Comparison of ENCODE assay signal across 9 cellular contexts in the genomic region with DNA sequence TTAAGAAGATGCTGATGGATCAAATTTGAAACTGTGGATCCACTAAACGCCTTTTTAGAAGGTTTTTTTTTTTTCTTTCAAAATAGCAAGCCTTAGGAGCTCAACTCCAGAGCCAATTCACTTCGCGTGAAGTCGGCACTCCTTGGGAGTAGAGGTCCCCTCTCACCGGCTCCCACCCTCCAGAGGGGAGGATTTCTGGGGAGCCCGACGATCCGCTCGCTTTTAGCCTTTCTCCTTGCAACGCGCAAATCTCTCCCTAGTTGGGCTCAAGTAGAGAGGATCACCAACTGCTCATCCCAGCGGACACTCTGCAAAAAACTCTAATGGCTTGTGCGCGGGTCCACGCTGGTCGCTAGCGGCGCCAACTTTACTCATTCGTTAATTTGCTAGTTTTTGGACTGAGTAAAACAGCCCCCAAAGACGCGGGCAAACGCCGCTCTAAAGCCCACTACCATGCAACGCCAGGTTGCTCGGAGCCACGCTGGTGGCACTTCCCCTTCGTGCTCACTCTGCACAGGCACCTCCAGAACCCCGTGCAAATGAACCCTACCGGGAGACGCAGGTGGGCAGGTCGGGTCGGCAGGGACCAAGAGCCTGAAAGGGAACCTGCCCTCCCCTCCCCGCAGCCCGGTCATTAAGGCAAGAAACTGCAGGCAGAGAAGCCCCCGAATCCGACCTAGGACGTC. TPM values are rescaled to one million over a fixed set of nuclear protein-coding genes. Genes with fewer than 3 reads are reported as not detected.
DNase-seq lines count a peak whose midpoint lies in the region; ATAC-seq, FAIRE-seq and TF ChIP-seq lines count a peak whose summit lies in the region.
"Had no signal": no experiment of that assay in that cellular context is flagged by ENCODE, and none has a peak within 500 bp of the region (broad histone marks: within the 10 kb centered on the region; RNA-seq: fewer than 3 reads in every experiment).

No MANE protein-coding gene starts in this region.

- H3K9ac ChIP-seq in astrocyte (ENCODE audit: low read length), result no peak overlapping the region

- H3K27ac ChIP-seq in astrocyte (ENCODE audit: low read depth, low read length) (no peak overlapping the region), lower lobe of right lung (no peak overlapping the region), thoracic aorta (no peak overlapping the region)

- H3K9me3 ChIP-seq in astrocyte (ENCODE audit: insufficient read depth, low read depth, low read length) (no peaks in the 10 kb centered on the region), lower lobe of right lung (no peaks in the 10 kb centered on the region), thoracic aorta (no peaks in the 10 kb centered on the region)

- no peaks in the 10 kb centered on the region for H3K4me1 ChIP-seq in astrocyte (ENCODE audit: insufficient read depth, low read length)
- H3K4me1 ChIP-seq in lower lobe of right lung, result peaks cover 6% of the 10 kb centered on the region
- H3K4me1 ChIP-seq in thoracic aorta (ENCODE audit: control insufficient read depth in 1 of 2, low read depth in 2 of 2), result peaks cover 0 to 22% of the 10 kb centered on the region in 2 donors

- TF ChIP-seq CTCF in astrocyte (IDR thresholded peaks at IDR 0.05; ENCODE audit: insufficient read depth, low read depth, low read length) (no peak), lower lobe of right lung (IDR thresholded peaks at IDR 0.05) (no peak), thoracic aorta (IDR thresholded peaks at IDR 0.05) (no peak)

- H3K4me1 Mint-ChIP-seq in activated CD4-positive, alpha-beta T cell treated with anti-CD3 and anti-CD28 coated beads, Interleukin-2, amount 10 ng/mL, durations not matched to agents 24 days and 14 days, result no peaks in the 10 kb centered on the region
- H3K4me1 Mint-ChIP-seq in astrocyte (ENCODE audit: low read depth, unreplicated experiment), result peaks cover 2% of the 10 kb centered on the region

- peak overlapping the region; percentile 23 for H3K4me3 Mint-ChIP-seq in activated CD4-positive, alpha-beta T cell treated with anti-CD3 and anti-CD28 coated beads, Interleukin-2, amount 10 ng/mL, durations not matched to agents 24 days and 14 days
- H3K4me3 Mint-ChIP-seq in astrocyte (ENCODE audit: unreplicated experiment), result peak overlapping the region; percentile 75

- H2AFZ ChIP-seq in astrocyte (ENCODE audit: low read depth, low read length), result peak overlapping the region; percentile 69

- intact Hi-C loops in activated CD4-positive, alpha-beta T cell treated with anti-CD3 and anti-CD28 coated beads, Interleukin-2, amount 10 ng/mL, durations not matched to agents 24 days and 14 days (cut with micrococcal nuclease), result no loop called here
- intact Hi-C loops in lower lobe of right lung (cut with DNase I), result no loop called here

- no peaks in the 10 kb centered on the region for H3K79me2 ChIP-seq in astrocyte (ENCODE audit: insufficient read depth, low read length)

- peak overlapping the region; percentile 33 for H3K4me3 ChIP-seq in astrocyte (ENCODE audit: insufficient read depth, low read depth, low read length)
- H3K4me3 ChIP-seq in lower lobe of right lung, result peak overlapping the region; percentile 37
- H3K4me3 ChIP-seq in thoracic aorta, result peak overlapping the region; percentile 77

- H3K36me3 Mint-ChIP-seq in activated CD4-positive, alpha-beta T cell treated with anti-CD3 and anti-CD28 coated beads, Interleukin-2, amount 10 ng/mL, durations not matched to agents 24 days and 14 days (ENCODE audit: low read depth), result peaks cover 2% of the 10 kb centered on the region
- no peaks in the 10 kb centered on the region for H3K36me3 Mint-ChIP-seq in astrocyte (ENCODE audit: low read depth, unreplicated experiment)

- H3K27ac Mint-ChIP-seq in activated CD4-positive, alpha-beta T cell treated with anti-CD3 and anti-CD28 coated beads, Interleukin-2, amount 10 ng/mL, durations not matched to agents 24 days and 14 days, result no peak overlapping the region
- H3K27ac Mint-ChIP-seq in astrocyte (ENCODE audit: unreplicated experiment), result no peak overlapping the region

- no peaks in the 10 kb centered on the region for H3K9me3 Mint-ChIP-seq in activated CD4-positive, alpha-beta T cell treated with anti-CD3 and anti-CD28 coated beads, Interleukin-2, amount 10 ng/mL, durations not matched to agents 24 days and 14 days
- no peaks in the 10 kb centered on the region for H3K9me3 Mint-ChIP-seq in astrocyte (ENCODE audit: unreplicated experiment)

- peak; percentile 13 for ATAC-seq in lower lobe of right lung
- no peak for ATAC-seq in thoracic aorta (ENCODE audit: insufficient number of reproducible peaks, low FRiP score, low read depth)

- in situ Hi-C loops in KBM-7 (cut with MboI; ENCODE audit: low pct_unique_long_range_greater_than_20kb, low sequenced_read_pairs), result no loop called here

- H3K27me3 ChIP-seq in astrocyte (ENCODE audit: insufficient read depth, low read length), result peaks cover 27% of the 10 kb centered on the region
- peaks cover 39% of the 10 kb centered on the region for H3K27me3 ChIP-seq in lower lobe of right lung (ENCODE audit: low read depth)
- no peaks in the 10 kb centered on the region for H3K27me3 ChIP-seq in thoracic aorta (replicated peaks; ENCODE audit: insufficient read depth)

- H3K27me3 Mint-ChIP-seq in activated CD4-positive, alpha-beta T cell treated with anti-CD3 and anti-CD28 coated beads, Interleukin-2, amount 10 ng/mL, durations not matched to agents 24 days and 14 days, result peaks cover 43% of the 10 kb centered on the region
- peaks cover 37% of the 10 kb centered on the region for H3K27me3 Mint-ChIP-seq in astrocyte (ENCODE audit: low read depth, unreplicated experiment)

- DNase-seq in activated CD4-positive, alpha-beta T cell treated with anti-CD3 and anti-CD28 coated beads, Interleukin-2, amount 10 ng/mL, durations not matched to agents 24 days and 14 days, result no peak
- DNase-seq in activated CD4-positive, alpha-beta T cell treated with anti-CD3 and anti-CD28 coated beads, Interleukin-2, amount 50 U/mL, for 1 hour, result no peak
- DNase-seq in astrocyte (ENCODE audit: low read depth) (no peak), lower lobe of right lung (no peak), thoracic aorta (ENCODE audit: low spot score) (no peak), KBM-7 (no peak), NCI-H446 (lab: John Stamatoyannopoulos, UW) (no peak)
- no peak for DNase-seq in activated effector memory CD4-positive, alpha-beta T cell treated with Interleukin-2 at 50 U/mL for 16 hours
- DNase-seq: activated CD8-positive, alpha-beta memory T cell treated with anti-CD3 and anti-CD28 coated beads for 24 hours had no signal

- no peak for FAIRE-seq in astrocyte (lab: Jason Lieb, UNC)

- peak overlapping the region; percentile 81 for H3K4me2 ChIP-seq in astrocyte (ENCODE audit: low read length)

- no peaks in the 10 kb centered on the region for H3K36me3 ChIP-seq in astrocyte (ENCODE audit: insufficient read depth, low read length)
- H3K36me3 ChIP-seq in lower lobe of right lung, result no peaks in the 10 kb centered on the region
- H3K36me3 ChIP-seq in thoracic aorta, result no peaks in the 10 kb centered on the region

- peaks cover 3% of the 10 kb centered on the region for H4K20me1 ChIP-seq in astrocyte (ENCODE audit: insufficient read depth, low read length)

RNA-seq across cellular contexts. Expression of a gene that starts 1.1 kb away (rescaled TPM):
- total RNA-seq in activated CD4-positive, alpha-beta T cell treated with anti-CD3 and anti-CD28 coated beads, Interleukin-2, amount 10 ng/mL, durations not matched to agents 24 days and 14 days, result not detected in 2 replicates
- total RNA-seq in astrocyte, result 2.7 and 4.9 TPM in 2 replicates
- 0.21 TPM for total RNA-seq in lower lobe of right lung
- total RNA-seq in thoracic aorta, result 10 to 100 TPM; 12.2 to 23.9 TPM
